1 cellular context compared by ENCODE assay signal in the genomic region with DNA sequence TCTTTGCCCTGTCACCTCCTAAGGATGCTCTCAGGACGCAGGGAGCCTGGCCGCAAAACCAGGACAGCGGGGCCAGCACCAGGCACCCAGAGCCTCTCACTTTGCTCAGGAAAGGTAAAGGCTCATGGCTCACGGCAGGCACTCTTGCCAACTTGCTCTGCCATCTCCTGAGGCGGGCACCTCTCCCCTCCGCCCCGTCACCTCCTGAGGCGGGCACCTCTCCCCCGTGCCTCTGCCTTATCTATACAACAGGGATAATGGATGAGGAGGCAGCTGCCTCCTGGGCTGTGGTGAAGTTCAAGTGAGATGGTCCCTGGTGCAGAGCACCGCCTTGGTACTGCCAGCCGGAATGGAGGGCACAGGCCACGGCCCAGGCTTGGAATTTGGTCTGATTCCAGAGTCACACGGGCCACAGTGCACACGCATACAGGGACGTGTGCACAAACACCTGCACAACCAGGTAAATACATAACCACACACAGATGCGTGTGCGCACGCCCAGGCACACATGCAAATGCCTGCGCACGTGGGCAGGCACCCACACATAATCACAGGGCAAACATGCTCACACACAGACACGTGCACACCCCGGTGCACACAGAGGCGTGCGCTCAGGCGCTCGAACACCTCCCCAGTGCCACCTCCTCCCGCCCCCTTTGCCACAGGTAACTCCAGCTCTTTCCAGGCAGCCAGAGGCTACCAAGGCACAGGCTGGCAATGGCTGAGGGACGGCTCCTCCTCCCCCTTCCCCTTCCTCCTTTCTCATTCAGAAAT.
TF ChIP-seq lines count a peak whose summit lies in the region.

No MANE protein-coding gene starts in this region.

TF ChIP-seq in IMR-90, 13 proteins besides CTCF, POLR2A, EP300 and RAD21:
- TF ChIP-seq BHLHE40 (IDR thresholded peaks at IDR 0.05; ENCODE audit: low read depth, low read length) (no peak), NFE2L2 (IDR thresholded peaks at IDR 0.05; ENCODE audit: low read depth, low read length) (no peak), FOS (IDR thresholded peaks at IDR 0.05; ENCODE audit: low read depth, low read length) (no peak), MAZ (IDR thresholded peaks at IDR 0.05; ENCODE audit: borderline replicate concordance, low read depth, low read length) (no peak), MXI1 (IDR thresholded peaks at IDR 0.05; ENCODE audit: borderline replicate concordance, low read depth, low read length) (no peak), RFX5 (IDR thresholded peaks at IDR 0.05; ENCODE audit: low read depth, low read length) (no peak), RCOR1 (IDR thresholded peaks at IDR 0.05; ENCODE audit: insufficient replicate concordance, low read length) (no peak), SMC3 (IDR thresholded peaks at IDR 0.05; ENCODE audit: low read depth, low read length) (no peak), ELK1 (IDR thresholded peaks at IDR 0.05; ENCODE audit: borderline replicate concordance, low read depth, low read length) (no peak), MAFK (IDR thresholded peaks at IDR 0.05; ENCODE audit: low read depth, low read length) (no peak), CHD1 (IDR thresholded peaks at IDR 0.05; ENCODE audit: low read depth, low read length) (no peak), CEBPB (IDR thresholded peaks at IDR 0.05; ENCODE audit: low read depth, low read length) (no peak)
- TF ChIP-seq, protein P1, sequence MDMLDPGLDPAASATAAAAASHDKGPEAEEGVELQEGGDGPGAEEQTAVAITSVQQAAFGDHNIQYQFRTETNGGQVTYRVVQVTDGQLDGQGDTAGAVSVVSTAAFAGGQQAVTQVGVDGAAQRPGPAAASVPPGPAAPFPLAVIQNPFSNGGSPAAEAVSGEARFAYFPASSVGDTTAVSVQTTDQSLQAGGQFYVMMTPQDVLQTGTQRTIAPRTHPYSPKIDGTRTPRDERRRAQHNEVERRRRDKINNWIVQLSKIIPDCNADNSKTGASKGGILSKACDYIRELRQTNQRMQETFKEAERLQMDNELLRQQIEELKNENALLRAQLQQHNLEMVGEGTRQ (IDR thresholded peaks at IDR 0.05; ENCODE audit: low read depth, low read length) = no peak
